Comparison of ENCODE assay signal across 17 cellular contexts in the genomic region with DNA sequence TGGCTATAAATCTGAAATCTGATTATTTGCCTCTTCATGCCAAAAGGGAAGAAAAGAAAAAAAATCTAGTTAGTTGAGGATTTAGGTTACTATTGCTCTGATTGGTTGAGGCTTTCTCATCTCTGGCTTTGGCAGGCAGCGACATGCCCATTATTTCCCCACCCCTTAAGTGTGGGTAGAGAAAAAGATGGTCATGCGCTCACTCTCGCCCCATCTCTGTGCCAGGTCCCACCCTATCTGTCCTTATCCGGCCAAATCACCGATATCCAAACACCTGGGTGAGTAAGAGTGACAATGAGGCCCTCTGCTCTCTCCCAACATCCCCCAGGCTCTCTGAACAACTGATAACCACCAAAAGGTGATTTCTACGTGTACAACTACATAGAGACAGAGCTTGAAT.
"Had no signal": no experiment of that assay in that cellular context is flagged by ENCODE, and none has a peak within 500 bp of the region (broad histone marks: within the 10 kb centered on the region; RNA-seq: fewer than 3 reads in every experiment).

No MANE protein-coding gene starts in this region.

- DNase-seq: activated CD4-positive, alpha-beta T cell treated with anti-CD3 and anti-CD28 coated beads, Interleukin-2, amount 50 U/mL, for 48 hours; activated effector memory CD4-positive, alpha-beta T cell treated with anti-CD3 and anti-CD28 coated beads, Interleukin-2, amount 50 U/mL, for 16 hours; activated T-cell treated with anti-CD3 and anti-CD28 coated beads, Interleukin-2, amount 50 U/mL, for 4 hours; aorta; hypothalamus; left cardiac atrium; mucosa of descending colon; naive thymus-derived CD8-positive, alpha-beta T cell; stimulated activated CD4-positive, alpha-beta T cell treated with anti-CD3 and anti-CD28 coated beads, Interleukin-1b, Interleukin-23, amount 100 ng/mL, for 48 hours; stimulated activated naive CD8-positive, alpha-beta T cell treated with anti-CD3 and anti-CD28 coated beads, Interleukin-15, Interleukin-2, amounts not matched to agents 100 U/mL and 50 U/mL, for 24 hours; testis had no signal

- H3K27ac Mint-ChIP-seq: activated naive CD8-positive, alpha-beta T cell had no signal

- H3K36me3 ChIP-seq: cardiac muscle cell, neutrophil, right atrium auricular region had no signal

- H3K9me3 ChIP-seq: mucosa of descending colon, neutrophil, right atrium auricular region, testis had no signal

- H3K9me3 Mint-ChIP-seq: activated T-cell treated with anti-CD3 and anti-CD28 coated beads, Interleukin-2, amount 50 U/mL, for 4 hours had no signal

- ATAC-seq: activated CD4-positive, CD25-positive, alpha-beta regulatory T cell treated with anti-CD3 and anti-CD28 coated beads, Interleukin-2, amount 50 U/mL, for 24 hours; activated T-cell treated with anti-CD3 and anti-CD28 coated beads, Interleukin-2, amount 50 U/mL, for 4 hours; left cardiac atrium; mucosa of descending colon; naive thymus-derived CD8-positive, alpha-beta T cell; stimulated activated naive CD8-positive, alpha-beta T cell treated with anti-CD3 and anti-CD28 coated beads, Interleukin-15, Interleukin-2, amounts not matched to agents 100 U/mL and 50 U/mL, for 24 hours had no signal

- H3K4me3 ChIP-seq: cardiac muscle cell, lung, mucosa of descending colon, right atrium auricular region, testis had no signal

- H3K27ac ChIP-seq: cardiac muscle cell, neutrophil, right atrium auricular region, testis had no signal

- H3K27me3 ChIP-seq: cardiac muscle cell, neutrophil, right atrium auricular region, testis had no signal

- H3K36me3 Mint-ChIP-seq: activated naive CD8-positive, alpha-beta T cell; naive thymus-derived CD8-positive, alpha-beta T cell had no signal

- H3K4me1 ChIP-seq: right atrium auricular region had no signal

- H3K4me3 Mint-ChIP-seq: activated naive CD8-positive, alpha-beta T cell; activated T-cell treated with anti-CD3 and anti-CD28 coated beads, Interleukin-2, amount 50 U/mL, for 4 hours; naive thymus-derived CD8-positive, alpha-beta T cell had no signal
